Comparison of ENCODE assay signal across 10 cellular contexts in genomic region chr17:57294075-57294474, GRCh38. TPM values are rescaled to one million over a fixed set of nuclear protein-coding genes. Genes with fewer than 3 reads are reported as not detected.
DNase-seq lines count a peak whose midpoint lies in the region; ATAC-seq and TF ChIP-seq lines count a peak whose summit lies in the region.
"Had no signal": no experiment of that assay in that cellular context is flagged by ENCODE, and none has a peak within 500 bp of the region (broad histone marks: within the 10 kb centered on the region; RNA-seq: fewer than 3 reads in every experiment).

No MANE protein-coding gene starts in this region.

- no peak overlapping the region for H3K27ac ChIP-seq in CD8-positive, alpha-beta T cell (ENCODE audit: low read depth, low read length)

- H3K9me3 Mint-ChIP-seq in CD8-positive, alpha-beta T cell, result no peaks in the 10 kb centered on the region
- peaks cover 18% of the 10 kb centered on the region for H3K9me3 Mint-ChIP-seq in activated T-helper 2 cell treated with anti-CD3 and anti-CD28 coated beads, Interferon-gamma antibody, Interleukin-2, Interleukin-4, amounts not matched to agents 10 μg/mL and 5 μg/mL and 100 μg/mL, durations not matched to agents 14 hours and 24 hours and 36 hours

- no peak for DNase-seq in CD8-positive, alpha-beta T cell
- peak; percentile 74 for DNase-seq in NCI-H1105 (lab: John Stamatoyannopoulos, UW)
- DNase-seq in NCI-H748 treated with DMSO at 0.1 percent for 48 hours (lab: John Stamatoyannopoulos, UW), result peak; percentile 48
- DNase-seq in left kidney (ENCODE audit: low read depth, low spot score), result peak; percentile 65
- DNase-seq in activated T-helper 2 cell treated with anti-CD3 and anti-CD28 coated beads, Interferon-gamma antibody, Interleukin-2, Interleukin-4, amounts not matched to agents 10 μg/mL and 5 μg/mL and 100 μg/mL, durations not matched to agents 14 hours and 24 hours and 36 hours (ENCODE audit: low spot score), result no peak
- DNase-seq in NCI-H2227 treated with DMSO at 0.1 percent for 48 hours (lab: John Stamatoyannopoulos, UW), result no peak
- no peak for DNase-seq in stimulated activated CD4-positive, alpha-beta T cell treated with anti-CD3 and anti-CD28 coated beads, Interleukin-15, amount 100 ng/mL, for 24 hours
- DNase-seq: activated CD4-positive, alpha-beta T cell treated with anti-CD3 and anti-CD28 coated beads, Interleukin-2, amount 50 U/mL, for 4 hours; SIG-M5 had no signal

- intact Hi-C loops in CD8-positive, alpha-beta T cell (cut with DNase I, micrococcal nuclease), result loop anchor here in 1 of 2 experiments (10.0 kb wide), 1 partner anchor 151 kb away; no protein-coding TSS in a partner anchor
- intact Hi-C loops in activated T-helper 2 cell treated with anti-CD3 and anti-CD28 coated beads, Interferon-gamma antibody, Interleukin-2, Interleukin-4, amounts not matched to agents 10 μg/mL and 5 μg/mL and 100 μg/mL, durations not matched to agents 14 hours and 24 hours and 36 hours (cut with micrococcal nuclease), result no loop called here

- no peak overlapping the region for H3K4me3 Mint-ChIP-seq in CD8-positive, alpha-beta T cell
- no peak overlapping the region for H3K4me3 Mint-ChIP-seq in activated T-helper 2 cell treated with anti-CD3 and anti-CD28 coated beads, Interferon-gamma antibody, Interleukin-2, Interleukin-4, amounts not matched to agents 10 μg/mL and 5 μg/mL and 100 μg/mL, durations not matched to agents 14 hours and 24 hours and 36 hours (ENCODE audit: low read depth)

- peaks cover 69% of the 10 kb centered on the region for H3K36me3 Mint-ChIP-seq in CD8-positive, alpha-beta T cell
- H3K36me3 Mint-ChIP-seq in activated T-helper 2 cell treated with anti-CD3 and anti-CD28 coated beads, Interferon-gamma antibody, Interleukin-2, Interleukin-4, amounts not matched to agents 10 μg/mL and 5 μg/mL and 100 μg/mL, durations not matched to agents 14 hours and 24 hours and 36 hours (ENCODE audit: low read depth), result peaks cover 86% of the 10 kb centered on the region

- no peak for ATAC-seq in CD8-positive, alpha-beta T cell
- no peak for ATAC-seq in HG02642 (IDR thresholded peaks at IDR 0.05; ENCODE audit: poor library complexity, unreplicated experiment)

- H3K4me3 ChIP-seq in CD8-positive, alpha-beta T cell (ENCODE audit: low read depth, low read length), result no peak overlapping the region

- H3K27me3 Mint-ChIP-seq in CD8-positive, alpha-beta T cell (ENCODE audit: low read depth), result no peaks in the 10 kb centered on the region
- H3K27me3 Mint-ChIP-seq in activated T-helper 2 cell treated with anti-CD3 and anti-CD28 coated beads, Interferon-gamma antibody, Interleukin-2, Interleukin-4, amounts not matched to agents 10 μg/mL and 5 μg/mL and 100 μg/mL, durations not matched to agents 14 hours and 24 hours and 36 hours (ENCODE audit: low read depth), result no peaks in the 10 kb centered on the region

- no peak for TF ChIP-seq CTCF in CD8-positive, alpha-beta T cell (IDR thresholded peaks at IDR 0.05)

- H3K27ac Mint-ChIP-seq in CD8-positive, alpha-beta T cell, result peak overlapping the region; percentile 83
- H3K27ac Mint-ChIP-seq in activated T-helper 2 cell treated with anti-CD3 and anti-CD28 coated beads, Interferon-gamma antibody, Interleukin-2, Interleukin-4, amounts not matched to agents 10 μg/mL and 5 μg/mL and 100 μg/mL, durations not matched to agents 14 hours and 24 hours and 36 hours, result no peak overlapping the region

- POLR2A ChIA-PET in CD8-positive, alpha-beta T cell (lab: Charles Lee), result no interaction called here

- H3K36me3 ChIP-seq in CD8-positive, alpha-beta T cell (ENCODE audit: insufficient read depth, low read length), result peaks cover 4% of the 10 kb centered on the region

- H3K4me1 ChIP-seq in CD8-positive, alpha-beta T cell (ENCODE audit: insufficient read depth, low read length), result peaks cover 20% of the 10 kb centered on the region

- no peaks in the 10 kb centered on the region for H3K9me3 ChIP-seq in CD8-positive, alpha-beta T cell (ENCODE audit: low read length)

- H3K4me1 Mint-ChIP-seq in CD8-positive, alpha-beta T cell (ENCODE audit: low read depth), result peaks cover 45% of the 10 kb centered on the region
- H3K4me1 Mint-ChIP-seq in activated T-helper 2 cell treated with anti-CD3 and anti-CD28 coated beads, Interferon-gamma antibody, Interleukin-2, Interleukin-4, amounts not matched to agents 10 μg/mL and 5 μg/mL and 100 μg/mL, durations not matched to agents 14 hours and 24 hours and 36 hours (ENCODE audit: low read depth), result peaks cover 19% of the 10 kb centered on the region

- CTCF ChIA-PET in CD8-positive, alpha-beta T cell (lab: Charles Lee), result interaction anchor here (0.6 kb wide), 1 partner anchor 70 kb away, joined by 3 read pairs; no protein-coding TSS in a partner anchor

- no peaks in the 10 kb centered on the region for H3K27me3 ChIP-seq in CD8-positive, alpha-beta T cell (ENCODE audit: insufficient read depth, low read length)

RNA-seq across cellular contexts. Expression of gene MSI2, which starts 37.8 kb away (rescaled TPM):
- 100 to 1,000 TPM; 130 to 135 TPM for total RNA-seq in CD8-positive, alpha-beta T cell
- 181 and 198 TPM in 2 replicates for total RNA-seq in activated T-helper 2 cell treated with anti-CD3 and anti-CD28 coated beads, Interferon-gamma antibody, Interleukin-2, Interleukin-4, amounts not matched to agents 10 μg/mL and 5 μg/mL and 100 μg/mL, durations not matched to agents 14 hours and 24 hours and 36 hours

Comparison
In these comparisons a context has a peak if more than half of its experiments do, and no peak if none do; other contexts are left out.
1. DNase-seq: peak in NCI-H1105 (single experiment), NCI-H748 treated with DMSO at 0.1 percent for 48 hours (single experiment) and left kidney (single experiment); none in CD8-positive, alpha-beta T cell (0 of 7), activated T-helper 2 cell treated with anti-CD3 and anti-CD28 coated beads, Interferon-gamma antibody, Interleukin-2, Interleukin-4, amounts not matched to agents 10 μg/mL and 5 μg/mL and 100 μg/mL, durations not matched to agents 14 hours and 24 hours and 36 hours (single experiment), NCI-H2227 treated with DMSO at 0.1 percent for 48 hours (single experiment) and stimulated activated CD4-positive, alpha-beta T cell treated with anti-CD3 and anti-CD28 coated beads, Interleukin-15, amount 100 ng/mL, for 24 hours (single experiment).